Comparison of ENCODE assay signal across 1 cellular context in the genomic region with DNA sequence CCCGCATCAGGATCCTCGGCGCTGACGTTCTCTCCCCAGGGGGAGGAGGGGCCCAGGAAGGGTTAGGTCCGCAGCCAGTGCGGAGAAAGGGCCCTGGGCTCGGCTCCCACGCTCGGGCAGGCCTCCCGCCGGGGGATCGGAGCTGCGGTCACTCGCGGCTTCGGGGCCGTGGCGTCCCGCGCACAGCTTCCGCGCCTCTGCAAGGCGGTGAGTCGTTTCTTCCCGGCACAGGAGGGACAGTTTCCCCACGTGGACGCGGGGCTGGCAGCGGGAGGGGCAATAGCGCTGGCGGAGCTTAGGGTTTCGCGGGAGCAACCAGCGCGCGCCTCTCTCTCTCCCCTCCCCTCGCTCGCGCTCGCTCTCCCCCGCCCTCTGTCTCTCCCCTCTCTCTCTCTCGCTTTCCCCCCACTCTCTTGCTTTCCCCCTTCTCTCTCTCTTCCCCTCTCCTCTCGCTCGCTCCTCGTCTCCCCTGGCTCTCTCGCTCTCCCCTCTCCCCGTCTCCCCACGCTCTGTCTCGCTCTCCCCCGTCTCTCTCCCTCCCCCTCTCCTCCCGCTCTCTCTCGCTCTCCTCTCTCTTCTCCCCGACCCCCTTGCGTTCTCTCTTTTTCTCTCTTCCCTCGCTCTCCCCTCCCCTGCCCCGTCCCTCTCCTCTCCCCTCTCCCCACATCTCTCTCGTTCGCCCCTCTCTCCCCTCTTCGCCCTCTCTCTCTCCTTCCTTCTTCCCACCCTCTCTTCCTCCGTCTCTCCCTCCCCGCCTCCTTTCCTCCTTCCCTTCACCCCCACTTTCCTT.
TF ChIP-seq lines count a peak whose summit lies in the region.

No MANE protein-coding gene starts in this region.

TF ChIP-seq in HEK293, 187 proteins besides CTCF, POLR2A, EP300 and RAD21 (continued from another document and continues in another):
- TF ChIP-seq, protein P1, sequence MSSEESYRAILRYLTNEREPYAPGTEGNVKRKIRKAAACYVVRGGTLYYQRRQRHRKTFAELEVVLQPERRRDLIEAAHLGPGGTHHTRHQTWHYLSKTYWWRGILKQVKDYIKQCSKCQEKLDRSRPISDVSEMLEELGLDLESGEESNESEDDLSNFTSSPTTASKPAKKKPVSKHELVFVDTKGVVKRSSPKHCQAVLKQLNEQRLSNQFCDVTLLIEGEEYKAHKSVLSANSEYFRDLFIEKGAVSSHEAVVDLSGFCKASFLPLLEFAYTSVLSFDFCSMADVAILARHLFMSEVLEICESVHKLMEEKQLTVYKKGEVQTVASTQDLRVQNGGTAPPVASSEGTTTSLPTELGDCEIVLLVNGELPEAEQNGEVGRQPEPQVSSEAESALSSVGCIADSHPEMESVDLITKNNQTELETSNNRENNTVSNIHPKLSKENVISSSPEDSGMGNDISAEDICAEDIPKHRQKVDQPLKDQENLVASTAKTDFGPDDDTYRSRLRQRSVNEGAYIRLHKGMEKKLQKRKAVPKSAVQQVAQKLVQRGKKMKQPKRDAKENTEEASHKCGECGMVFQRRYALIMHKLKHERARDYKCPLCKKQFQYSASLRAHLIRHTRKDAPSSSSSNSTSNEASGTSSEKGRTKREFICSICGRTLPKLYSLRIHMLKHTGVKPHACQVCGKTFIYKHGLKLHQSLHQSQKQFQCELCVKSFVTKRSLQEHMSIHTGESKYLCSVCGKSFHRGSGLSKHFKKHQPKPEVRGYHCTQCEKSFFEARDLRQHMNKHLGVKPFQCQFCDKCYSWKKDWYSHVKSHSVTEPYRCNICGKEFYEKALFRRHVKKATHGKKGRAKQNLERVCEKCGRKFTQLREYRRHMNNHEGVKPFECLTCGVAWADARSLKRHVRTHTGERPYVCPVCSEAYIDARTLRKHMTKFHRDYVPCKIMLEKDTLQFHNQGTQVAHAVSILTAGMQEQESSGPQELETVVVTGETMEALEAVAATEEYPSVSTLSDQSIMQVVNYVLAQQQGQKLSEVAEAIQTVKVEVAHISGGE (tag by site-specific recombination; conservative IDR thresholded peaks at IDR 0.05; ENCODE audit: low read depth), result no peak
- peak; percentile 83 for TF ChIP-seq GLIS2 (tag by site-specific recombination; IDR thresholded peaks at IDR 0.05)
- peak; percentile 91 for TF ChIP-seq ZBTB20 (tag by site-specific recombination; IDR thresholded peaks at IDR 0.05)
- TF ChIP-seq, protein P2, sequence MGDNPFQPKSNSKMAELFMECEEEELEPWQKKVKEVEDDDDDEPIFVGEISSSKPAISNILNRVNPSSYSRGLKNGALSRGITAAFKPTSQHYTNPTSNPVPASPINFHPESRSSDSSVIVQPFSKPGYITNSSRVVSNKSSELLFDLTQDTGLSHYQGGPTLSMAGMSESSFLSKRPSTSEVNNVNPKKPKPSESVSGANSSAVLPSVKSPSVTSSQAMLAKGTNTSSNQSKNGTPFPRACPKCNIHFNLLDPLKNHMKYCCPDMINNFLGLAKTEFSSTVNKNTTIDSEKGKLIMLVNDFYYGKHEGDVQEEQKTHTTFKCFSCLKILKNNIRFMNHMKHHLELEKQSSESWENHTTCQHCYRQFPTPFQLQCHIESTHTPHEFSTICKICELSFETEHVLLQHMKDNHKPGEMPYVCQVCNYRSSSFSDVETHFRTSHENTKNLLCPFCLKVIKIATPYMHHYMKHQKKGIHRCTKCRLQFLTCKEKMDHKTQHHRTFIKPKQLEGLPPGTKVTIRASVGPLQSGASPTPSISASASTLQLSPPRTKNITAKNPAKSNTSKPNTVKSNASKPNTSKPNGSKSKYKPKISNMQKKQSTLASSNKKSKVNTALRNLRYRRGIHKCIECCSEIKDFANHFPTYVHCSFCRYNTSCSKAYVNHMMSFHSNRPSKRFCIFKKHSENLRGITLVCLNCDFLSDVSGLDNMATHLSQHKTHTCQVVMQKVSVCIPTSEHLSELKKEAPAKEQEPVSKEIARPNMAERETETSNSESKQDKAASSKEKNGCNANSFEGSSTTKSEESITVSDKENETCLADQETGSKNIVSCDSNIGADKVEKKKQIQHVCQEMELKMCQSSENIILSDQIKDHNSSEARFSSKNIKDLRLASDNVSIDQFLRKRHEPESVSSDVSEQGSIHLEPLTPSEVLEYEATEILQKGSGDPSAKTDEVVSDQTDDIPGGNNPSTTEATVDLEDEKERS (tag by site-specific recombination; IDR thresholded peaks at IDR 0.05), result no peak
- TF ChIP-seq ZNF843 (tag by site-specific recombination; IDR thresholded peaks at IDR 0.05), result no peak
- peak; percentile 67 for TF ChIP-seq ZEB2 (tag by site-specific recombination; IDR thresholded peaks at IDR 0.05)
- no peak for TF ChIP-seq ZNF747 (tag by site-specific recombination; IDR thresholded peaks at IDR 0.05)
- no peak for TF ChIP-seq ZNF133 (tag by site-specific recombination; IDR thresholded peaks at IDR 0.05)
- TF ChIP-seq ZNF24 (tag by site-specific recombination; IDR thresholded peaks at IDR 0.05), result no peak
- no peak for TF ChIP-seq ZNF23 (tag by site-specific recombination; IDR thresholded peaks at IDR 0.05; ENCODE audit: borderline replicate concordance)
- TF ChIP-seq ZIC2 (tag by site-specific recombination; IDR thresholded peaks at IDR 0.05), result no peak
- no peak for TF ChIP-seq ZNF292 (tag by site-specific recombination; IDR thresholded peaks at IDR 0.05; ENCODE audit: borderline replicate concordance, low read depth)
- TF ChIP-seq ZNF670 (tag by site-specific recombination; IDR thresholded peaks at IDR 0.05; ENCODE audit: low read depth), result no peak
- no peak; the same call in 1 of the 2 replicates for TF ChIP-seq ZNF324 (tag by site-specific recombination; IDR thresholded peaks at IDR 0.05)
- no peak for TF ChIP-seq OVOL3 (tag by site-specific recombination; IDR thresholded peaks at IDR 0.05)
- peak; percentile 88 for TF ChIP-seq ZNF596 (tag by site-specific recombination; IDR thresholded peaks at IDR 0.05)
- TF ChIP-seq ZNF2 (tag by site-specific recombination; IDR thresholded peaks at IDR 0.05), result peak; percentile 40; the same call in 1 of the 2 replicates
- no peak for TF ChIP-seq HOXC10 (CRISPR knock-in tag; IDR thresholded peaks at IDR 0.05)
- TF ChIP-seq ZNF140 (tag by site-specific recombination; IDR thresholded peaks at IDR 0.05), result no peak
- no peak for TF ChIP-seq ZNF433 (tag by site-specific recombination; IDR thresholded peaks at IDR 0.05; ENCODE audit: low read depth)
- TF ChIP-seq ZNF777 (tag by site-specific recombination; IDR thresholded peaks at IDR 0.05; ENCODE audit: borderline replicate concordance), result 0 out of 2 replicates have a peak, but pooled peaks have one; percentile 38
- no peak for TF ChIP-seq ZNF394 (tag by site-specific recombination; IDR thresholded peaks at IDR 0.05; ENCODE audit: borderline replicate concordance)
- TF ChIP-seq, protein P3, sequence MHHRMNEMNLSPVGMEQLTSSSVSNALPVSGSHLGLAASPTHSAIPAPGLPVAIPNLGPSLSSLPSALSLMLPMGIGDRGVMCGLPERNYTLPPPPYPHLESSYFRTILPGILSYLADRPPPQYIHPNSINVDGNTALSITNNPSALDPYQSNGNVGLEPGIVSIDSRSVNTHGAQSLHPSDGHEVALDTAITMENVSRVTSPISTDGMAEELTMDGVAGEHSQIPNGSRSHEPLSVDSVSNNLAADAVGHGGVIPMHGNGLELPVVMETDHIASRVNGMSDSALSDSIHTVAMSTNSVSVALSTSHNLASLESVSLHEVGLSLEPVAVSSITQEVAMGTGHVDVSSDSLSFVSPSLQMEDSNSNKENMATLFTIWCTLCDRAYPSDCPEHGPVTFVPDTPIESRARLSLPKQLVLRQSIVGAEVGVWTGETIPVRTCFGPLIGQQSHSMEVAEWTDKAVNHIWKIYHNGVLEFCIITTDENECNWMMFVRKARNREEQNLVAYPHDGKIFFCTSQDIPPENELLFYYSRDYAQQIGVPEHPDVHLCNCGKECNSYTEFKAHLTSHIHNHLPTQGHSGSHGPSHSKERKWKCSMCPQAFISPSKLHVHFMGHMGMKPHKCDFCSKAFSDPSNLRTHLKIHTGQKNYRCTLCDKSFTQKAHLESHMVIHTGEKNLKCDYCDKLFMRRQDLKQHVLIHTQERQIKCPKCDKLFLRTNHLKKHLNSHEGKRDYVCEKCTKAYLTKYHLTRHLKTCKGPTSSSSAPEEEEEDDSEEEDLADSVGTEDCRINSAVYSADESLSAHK (tag by site-specific recombination; IDR thresholded peaks at IDR 0.05), result 0 out of 2 replicates have a peak, but pooled peaks have one; percentile 21
- peak; percentile 93 for TF ChIP-seq EGR2 (tag by site-specific recombination; IDR thresholded peaks at IDR 0.05; ENCODE audit: low read depth)
- TF ChIP-seq, protein P4, sequence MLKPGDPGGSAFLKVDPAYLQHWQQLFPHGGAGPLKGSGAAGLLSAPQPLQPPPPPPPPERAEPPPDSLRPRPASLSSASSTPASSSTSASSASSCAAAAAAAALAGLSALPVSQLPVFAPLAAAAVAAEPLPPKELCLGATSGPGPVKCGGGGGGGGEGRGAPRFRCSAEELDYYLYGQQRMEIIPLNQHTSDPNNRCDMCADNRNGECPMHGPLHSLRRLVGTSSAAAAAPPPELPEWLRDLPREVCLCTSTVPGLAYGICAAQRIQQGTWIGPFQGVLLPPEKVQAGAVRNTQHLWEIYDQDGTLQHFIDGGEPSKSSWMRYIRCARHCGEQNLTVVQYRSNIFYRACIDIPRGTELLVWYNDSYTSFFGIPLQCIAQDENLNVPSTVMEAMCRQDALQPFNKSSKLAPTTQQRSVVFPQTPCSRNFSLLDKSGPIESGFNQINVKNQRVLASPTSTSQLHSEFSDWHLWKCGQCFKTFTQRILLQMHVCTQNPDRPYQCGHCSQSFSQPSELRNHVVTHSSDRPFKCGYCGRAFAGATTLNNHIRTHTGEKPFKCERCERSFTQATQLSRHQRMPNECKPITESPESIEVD (tag by site-specific recombination; IDR thresholded peaks at IDR 0.05), result no peak
- TF ChIP-seq, protein P5, sequence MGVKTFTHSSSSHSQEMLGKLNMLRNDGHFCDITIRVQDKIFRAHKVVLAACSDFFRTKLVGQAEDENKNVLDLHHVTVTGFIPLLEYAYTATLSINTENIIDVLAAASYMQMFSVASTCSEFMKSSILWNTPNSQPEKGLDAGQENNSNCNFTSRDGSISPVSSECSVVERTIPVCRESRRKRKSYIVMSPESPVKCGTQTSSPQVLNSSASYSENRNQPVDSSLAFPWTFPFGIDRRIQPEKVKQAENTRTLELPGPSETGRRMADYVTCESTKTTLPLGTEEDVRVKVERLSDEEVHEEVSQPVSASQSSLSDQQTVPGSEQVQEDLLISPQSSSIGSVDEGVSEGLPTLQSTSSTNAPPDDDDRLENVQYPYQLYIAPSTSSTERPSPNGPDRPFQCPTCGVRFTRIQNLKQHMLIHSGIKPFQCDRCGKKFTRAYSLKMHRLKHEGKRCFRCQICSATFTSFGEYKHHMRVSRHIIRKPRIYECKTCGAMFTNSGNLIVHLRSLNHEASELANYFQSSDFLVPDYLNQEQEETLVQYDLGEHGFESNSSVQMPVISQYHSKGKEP (tag by site-specific recombination; IDR thresholded peaks at IDR 0.05), result no peak
- no peak for TF ChIP-seq ZNF585B (tag by site-specific recombination; IDR thresholded peaks at IDR 0.05)
- TF ChIP-seq ZNF837 (tag by site-specific recombination; IDR thresholded peaks at IDR 0.05), result no peak
- peak; percentile 51 for TF ChIP-seq KLF8 (tag by site-specific recombination; IDR thresholded peaks at IDR 0.05)
- TF ChIP-seq, protein P6, sequence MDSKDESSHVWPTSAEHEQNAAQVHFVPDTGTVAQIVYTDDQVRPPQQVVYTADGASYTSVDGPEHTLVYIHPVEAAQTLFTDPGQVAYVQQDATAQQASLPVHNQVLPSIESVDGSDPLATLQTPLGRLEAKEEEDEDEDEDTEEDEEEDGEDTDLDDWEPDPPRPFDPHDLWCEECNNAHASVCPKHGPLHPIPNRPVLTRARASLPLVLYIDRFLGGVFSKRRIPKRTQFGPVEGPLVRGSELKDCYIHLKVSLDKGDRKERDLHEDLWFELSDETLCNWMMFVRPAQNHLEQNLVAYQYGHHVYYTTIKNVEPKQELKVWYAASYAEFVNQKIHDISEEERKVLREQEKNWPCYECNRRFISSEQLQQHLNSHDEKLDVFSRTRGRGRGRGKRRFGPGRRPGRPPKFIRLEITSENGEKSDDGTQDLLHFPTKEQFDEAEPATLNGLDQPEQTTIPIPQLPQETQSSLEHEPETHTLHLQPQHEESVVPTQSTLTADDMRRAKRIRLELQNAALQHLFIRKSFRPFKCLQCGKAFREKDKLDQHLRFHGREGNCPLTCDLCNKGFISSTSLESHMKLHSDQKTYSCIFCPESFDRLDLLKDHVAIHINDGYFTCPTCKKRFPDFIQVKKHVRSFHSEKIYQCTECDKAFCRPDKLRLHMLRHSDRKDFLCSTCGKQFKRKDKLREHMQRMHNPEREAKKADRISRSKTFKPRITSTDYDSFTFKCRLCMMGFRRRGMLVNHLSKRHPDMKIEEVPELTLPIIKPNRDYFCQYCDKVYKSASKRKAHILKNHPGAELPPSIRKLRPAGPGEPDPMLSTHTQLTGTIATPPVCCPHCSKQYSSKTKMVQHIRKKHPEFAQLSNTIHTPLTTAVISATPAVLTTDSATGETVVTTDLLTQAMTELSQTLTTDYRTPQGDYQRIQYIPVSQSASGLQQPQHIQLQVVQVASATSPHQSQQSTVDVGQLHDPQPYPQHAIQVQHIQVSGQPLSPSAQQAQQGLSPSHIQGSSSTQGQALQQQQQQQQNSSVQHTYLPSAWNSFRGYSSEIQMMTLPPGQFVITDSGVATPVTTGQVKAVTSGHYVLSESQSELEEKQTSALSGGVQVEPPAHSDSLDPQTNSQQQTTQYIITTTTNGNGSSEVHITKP (tag by site-specific recombination; IDR thresholded peaks at IDR 0.05), result peak; percentile 51; the same call in 1 of the 2 replicates
- TF ChIP-seq SCRT2 (tag by site-specific recombination; IDR thresholded peaks at IDR 0.05), result no peak
- TF ChIP-seq ZNF529 (tag by site-specific recombination; IDR thresholded peaks at IDR 0.05; ENCODE audit: insufficient replicate concordance), result no peak
- TF ChIP-seq ZNF132 (tag by site-specific recombination; IDR thresholded peaks at IDR 0.05; ENCODE audit: borderline replicate concordance), result no peak
- TF ChIP-seq ZNF114 (tag by site-specific recombination; IDR thresholded peaks at IDR 0.05), result no peak
- TF ChIP-seq, protein P7, sequence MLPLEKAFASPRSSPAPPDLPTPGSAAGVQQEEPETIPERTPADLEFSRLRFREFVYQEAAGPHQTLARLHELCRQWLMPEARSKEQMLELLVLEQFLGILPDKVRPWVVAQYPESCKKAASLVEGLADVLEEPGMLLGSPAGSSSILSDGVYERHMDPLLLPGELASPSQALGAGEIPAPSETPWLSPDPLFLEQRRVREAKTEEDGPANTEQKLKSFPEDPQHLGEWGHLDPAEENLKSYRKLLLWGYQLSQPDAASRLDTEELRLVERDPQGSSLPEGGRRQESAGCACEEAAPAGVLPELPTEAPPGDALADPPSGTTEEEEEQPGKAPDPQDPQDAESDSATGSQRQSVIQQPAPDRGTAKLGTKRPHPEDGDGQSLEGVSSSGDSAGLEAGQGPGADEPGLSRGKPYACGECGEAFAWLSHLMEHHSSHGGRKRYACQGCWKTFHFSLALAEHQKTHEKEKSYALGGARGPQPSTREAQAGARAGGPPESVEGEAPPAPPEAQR (tag by site-specific recombination; IDR thresholded peaks at IDR 0.05), result no peak
- TF ChIP-seq ZNF521 (tag by site-specific recombination; IDR thresholded peaks at IDR 0.05), result no peak
- TF ChIP-seq, protein P8, sequence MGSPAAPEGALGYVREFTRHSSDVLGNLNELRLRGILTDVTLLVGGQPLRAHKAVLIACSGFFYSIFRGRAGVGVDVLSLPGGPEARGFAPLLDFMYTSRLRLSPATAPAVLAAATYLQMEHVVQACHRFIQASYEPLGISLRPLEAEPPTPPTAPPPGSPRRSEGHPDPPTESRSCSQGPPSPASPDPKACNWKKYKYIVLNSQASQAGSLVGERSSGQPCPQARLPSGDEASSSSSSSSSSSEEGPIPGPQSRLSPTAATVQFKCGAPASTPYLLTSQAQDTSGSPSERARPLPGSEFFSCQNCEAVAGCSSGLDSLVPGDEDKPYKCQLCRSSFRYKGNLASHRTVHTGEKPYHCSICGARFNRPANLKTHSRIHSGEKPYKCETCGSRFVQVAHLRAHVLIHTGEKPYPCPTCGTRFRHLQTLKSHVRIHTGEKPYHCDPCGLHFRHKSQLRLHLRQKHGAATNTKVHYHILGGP (tag by site-specific recombination; IDR thresholded peaks at IDR 0.05), result no peak
- TF ChIP-seq PRDM1 (tag by site-specific recombination; IDR thresholded peaks at IDR 0.05), result peak; percentile 97
